Comparison of ENCODE assay signal across 13 cellular contexts in genomic region chr6:129607581-129608186, GRCh38.
A peak's percentile ranks its signal among the peaks of the same experiment; 100 is the strongest.
DNase-seq lines count a peak whose midpoint lies in the region; ATAC-seq and TF ChIP-seq lines count a peak whose summit lies in the region.
"Had no signal": no experiment of that assay in that cellular context is flagged by ENCODE, and none has a peak within 500 bp of the region (broad histone marks: within the 10 kb centered on the region; RNA-seq: fewer than 3 reads in every experiment).

No MANE protein-coding gene starts in this region.

- no peak overlapping the region for H3K27ac ChIP-seq in A673 (ENCODE audit: low read depth, low read length, poor library complexity, severe bottlenecking)
- H3K27ac ChIP-seq: coronary artery, pancreas had no signal

- BruUV-seq in A673 (replicated peaks; lab: Mats Ljungman, UMichigan), result no TSS peak

- peak overlapping the region; percentile 25 for H3K9ac ChIP-seq in adipocyte (ENCODE audit: low read length)

- peaks cover 53% of the 10 kb centered on the region for H3K4me1 ChIP-seq in A673 (ENCODE audit: insufficient read depth, low read length, poor library complexity, severe bottlenecking)
- H3K4me1 ChIP-seq in adipocyte (ENCODE audit: control insufficient read depth, insufficient read depth, low read length), result peaks cover 40% of the 10 kb centered on the region
- H3K4me1 ChIP-seq: pancreas had no signal

- no peaks in the 10 kb centered on the region for H3K27me3 ChIP-seq in A673 (replicated peaks; ENCODE audit: insufficient read depth, low read depth, low read length, poor library complexity)
- no peaks in the 10 kb centered on the region for H3K27me3 ChIP-seq in adipocyte (replicated peaks; ENCODE audit: control insufficient read depth, insufficient read depth, low read length)
- H3K27me3 ChIP-seq: pancreas had no signal

- CTCF ChIA-PET in A673 (lab: Charles Lee), result interaction anchor here (0.6 kb wide), 3 partner anchors 10 to 156 kb away, joined by 4 to 9 read pairs (median 6); no protein-coding TSS in a partner anchor

- intact Hi-C loops in A673 (cut with micrococcal nuclease; ENCODE audit: unreplicated experiment), result loop anchor here (5.0 kb wide), 1 partner anchor 45 kb away; no protein-coding TSS in a partner anchor

- H3K4me3 ChIP-seq in A673 (ENCODE audit: low read depth, low read length, poor library complexity, severe bottlenecking) (no peak overlapping the region), adipocyte (ENCODE audit: low read length) (peak overlapping the region; percentile 45)
- H3K4me3 ChIP-seq: coronary artery, pancreas had no signal

- TF ChIP-seq CTCF in A673 (conservative IDR thresholded peaks at IDR 0.05; ENCODE audit: low read depth, low read length), result no peak

- H3K36me3 ChIP-seq in A673 (ENCODE audit: insufficient read depth, low read length, poor library complexity, severe bottlenecking) (no peaks in the 10 kb centered on the region), adipocyte (ENCODE audit: control insufficient read depth, insufficient read depth, low read length, severe bottlenecking) (peaks cover 29% of the 10 kb centered on the region)

- POLR2A ChIA-PET in A673 (lab: Charles Lee; ENCODE audit: low non-redundant PET), result interaction anchor here (0.6 kb wide), 1 partner anchor 80 kb away, joined by 9 read pairs; no protein-coding TSS in a partner anchor

- peak; percentile 81 for DNase-seq in A673 (ENCODE audit: low spot score)
- peak; percentile 32 for DNase-seq in adipocyte (ENCODE audit: low read depth)
- DNase-seq in kidney glomerular epithelial cell (lab: John Stamatoyannopoulos, UW), result peak; percentile 5
- no peak for DNase-seq in NCI-H1417 treated with DMSO at 0.1 percent for 48 hours (lab: John Stamatoyannopoulos, UW)
- no peak for DNase-seq in SIG-M5 (lab: John Stamatoyannopoulos, UW)
- DNase-seq in NCI-H1694 (lab: John Stamatoyannopoulos, UW), result no peak
- DNase-seq: OCI-M1, pancreas, SW 1271 had no signal

- no peaks in the 10 kb centered on the region for H3K9me3 ChIP-seq in A673 (ENCODE audit: low read depth, low read length, poor library complexity, severe bottlenecking)
- no peaks in the 10 kb centered on the region for H3K9me3 ChIP-seq in adipocyte (ENCODE audit: control insufficient read depth, low read length)
- H3K9me3 ChIP-seq: pancreas had no signal

- ATAC-seq in GM21529 (IDR thresholded peaks at IDR 0.05; ENCODE audit: unreplicated experiment) (peak; percentile 45), GM18519 (IDR thresholded peaks at IDR 0.05; ENCODE audit: low FRiP score, unreplicated experiment) (no peak)
- ATAC-seq: pancreas, WTC11 had no signal

Comparison
In these comparisons a context has a peak if more than half of its experiments do, and no peak if none do; other contexts are left out.
1. DNase-seq: peak in A673 (single experiment), adipocyte (single experiment) and kidney glomerular epithelial cell (single experiment); none in NCI-H1417 treated with DMSO at 0.1 percent for 48 hours (single experiment), SIG-M5 (single experiment) and NCI-H1694 (single experiment).